25 cellular contexts compared by ENCODE assay signal in the genomic region with DNA sequence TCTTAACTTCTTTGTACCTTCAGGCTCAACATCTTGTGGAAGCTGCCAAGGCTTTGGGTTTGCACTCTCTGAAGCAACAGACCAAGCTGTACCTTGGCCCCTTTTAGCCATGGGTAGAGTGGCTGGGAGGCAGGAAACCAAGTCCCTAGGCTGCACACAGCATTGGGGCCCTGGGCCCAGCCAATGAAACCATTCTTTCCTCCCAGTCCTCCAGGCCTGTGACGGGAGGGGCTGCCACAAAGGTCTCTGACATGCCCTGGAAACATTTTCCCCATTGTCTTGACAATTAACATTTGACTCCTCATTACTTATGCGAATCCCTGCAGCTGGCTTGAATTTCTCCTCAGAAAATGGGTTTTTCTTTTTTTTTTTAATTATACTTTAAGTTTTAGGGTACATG.
"Had no signal": no experiment of that assay in that cellular context is flagged by ENCODE, and none has a peak within 500 bp of the region (broad histone marks: within the 10 kb centered on the region; RNA-seq: fewer than 3 reads in every experiment).

No MANE protein-coding gene starts in this region.

- H3K27ac Mint-ChIP-seq: dendritic cell treated with granulocyte-macrophage colony-stimulating factor and Interleukin-4, amounts not matched to agents 40 ng/mL and 50 ng/mL, for 4 days; effector memory CD8-positive, alpha-beta T cell; immature natural killer cell; mesothelial cell of epicardium; naive B cell had no signal

- H3K27me3 Mint-ChIP-seq: dendritic cell treated with granulocyte-macrophage colony-stimulating factor and Interleukin-4, amounts not matched to agents 40 ng/mL and 50 ng/mL, for 4 days; effector memory CD8-positive, alpha-beta T cell; naive B cell had no signal

- H3K4me1 ChIP-seq: colonic mucosa, esophagus muscularis mucosa, foreskin keratinocyte, gastroesophageal sphincter, heart left ventricle, left lung, lower lobe of right lung had no signal

- H3K36me3 ChIP-seq: colonic mucosa, esophagus muscularis mucosa, gastroesophageal sphincter, heart left ventricle, left lung, lower lobe of right lung had no signal

- H3K27ac ChIP-seq: colonic mucosa, esophagus muscularis mucosa, foreskin keratinocyte, gastroesophageal sphincter, heart left ventricle, hepatocyte, left lung, lower lobe of right lung had no signal

- H3K27me3 ChIP-seq: colonic mucosa, esophagus muscularis mucosa, foreskin keratinocyte, gastroesophageal sphincter, heart left ventricle, hepatocyte, left lung had no signal

- H3K4me3 ChIP-seq: colonic mucosa, esophagus muscularis mucosa, gastroesophageal sphincter, heart left ventricle, hepatocyte, left lung, lower lobe of right lung, mucosa of descending colon had no signal

- H3K9me3 ChIP-seq: colonic mucosa had no signal

- H3K4me1 Mint-ChIP-seq: immature natural killer cell, naive B cell had no signal

- ATAC-seq: effector memory CD8-positive, alpha-beta T cell; foreskin keratinocyte; gastroesophageal sphincter; heart left ventricle; left cardiac atrium; left lung; left ventricle myocardium superior; lower lobe of right lung; mucosa of descending colon had no signal

- DNase-seq: colonic mucosa; cortex of kidney; effector CD8-positive, alpha-beta T cell; effector memory CD8-positive, alpha-beta T cell; foreskin keratinocyte; heart left ventricle; hypothalamus; immature natural killer cell; islet precursor cell; kidney; kidney glomerular epithelial cell; left cardiac atrium; left lung; left ventricle myocardium superior; lower lobe of right lung; mesenchymal stem cell; mucosa of descending colon; naive B cell had no signal

- FAIRE-seq: endothelial cell of umbilical vein, frontal cortex, kidney had no signal

- H3K4me3 Mint-ChIP-seq: dendritic cell treated with granulocyte-macrophage colony-stimulating factor and Interleukin-4, amounts not matched to agents 40 ng/mL and 50 ng/mL, for 4 days; effector memory CD8-positive, alpha-beta T cell; immature natural killer cell; mesothelial cell of epicardium had no signal

- H3K4me2 ChIP-seq: hepatocyte had no signal
